In genomic region chr20:41175727-41176330, GRCh38 we compare ENCODE assay signal across 1 cellular context.
TF ChIP-seq lines count a peak whose summit lies in the region.

No MANE protein-coding gene starts in this region.

TF ChIP-seq in GM23338, 12 proteins besides CTCF, POLR2A, EP300 and RAD21 (continued from another document):
- TF ChIP-seq ZNF462 (CRISPR knock-in tag; IDR thresholded peaks at IDR 0.05) (no peak), STAT1 (IDR thresholded peaks at IDR 0.05; ENCODE audit: unreplicated experiment) (no peak), POLR2AphosphoS5 (IDR thresholded peaks at IDR 0.05; ENCODE audit: low read depth) (no peak), REST (IDR thresholded peaks at IDR 0.05; ENCODE audit: unreplicated experiment) (no peak), CREB1 (CRISPR knock-in tag; IDR thresholded peaks at IDR 0.05; ENCODE audit: low read depth) (no peak), ETS1 (IDR thresholded peaks at IDR 0.05) (no peak), ZNF331 (CRISPR knock-in tag; IDR thresholded peaks at IDR 0.05; ENCODE audit: low read depth) (no peak), JUNB (IDR thresholded peaks at IDR 0.05; ENCODE audit: unreplicated experiment) (no peak)
